ENCODE assay signal across 13 cellular contexts in the genomic region with DNA sequence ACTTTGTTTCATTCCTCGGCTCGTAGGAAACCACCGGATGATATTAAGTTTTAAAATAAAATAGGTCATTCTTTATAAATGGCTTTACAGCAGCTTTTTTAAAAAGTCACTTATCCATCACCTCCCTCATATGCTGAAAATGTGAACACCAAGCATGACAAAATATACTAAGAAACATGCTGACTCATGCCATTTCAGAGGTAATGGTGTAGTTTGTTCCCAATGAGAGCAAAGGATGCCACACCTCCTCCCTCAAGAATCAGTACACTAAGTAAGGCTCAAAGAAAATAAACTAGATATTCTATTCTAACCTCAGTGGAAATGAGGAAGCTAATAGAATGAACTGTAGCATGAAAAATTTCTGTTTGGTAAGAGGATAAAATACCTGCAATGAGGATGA. TPM values are rescaled to one million over a fixed set of nuclear protein-coding genes. Genes with fewer than 3 reads are reported as not detected.
"Had no signal": no experiment of that assay in that cellular context is flagged by ENCODE, and none has a peak within 500 bp of the region (broad histone marks: within the 10 kb centered on the region; RNA-seq: fewer than 3 reads in every experiment).

No MANE protein-coding gene starts in this region.

- H3K4me1 ChIP-seq: colonic mucosa had no signal

- ATAC-seq: activated CD8-positive, alpha-beta T cell treated with anti-CD3 and anti-CD28 coated beads, Interleukin-2, amount 10 ng/mL, durations not matched to agents 7 days and 5 days; left lobe of liver; natural killer cell treated with Interleukin-12 subunit alpha and Interleukin-12 subunit beta and Interleukin-15 and Interleukin-18, amount 100 ng/mL, for 72 hours had no signal

- H3K27me3 ChIP-seq: cardiac muscle cell, colonic mucosa, stomach had no signal

- DNase-seq: activated CD4-positive, alpha-beta T cell treated with anti-CD3 and anti-CD28 coated beads for 48 hours; activated CD8-positive, alpha-beta memory T cell treated with anti-CD3 and anti-CD28 coated beads, Interleukin-2, amount 50 U/mL, for 48 hours; activated CD8-positive, alpha-beta T cell treated with anti-CD3 and anti-CD28 coated beads, Interleukin-2, amount 10 ng/mL, durations not matched to agents 7 days and 5 days; activated naive CD8-positive, alpha-beta T cell treated with anti-CD3 and anti-CD28 coated beads, Interleukin-2, amount 10 ng/mL, durations not matched to agents 7 days and 5 days; aorta; colonic mucosa; stimulated activated CD4-positive, alpha-beta T cell treated with anti-CD3 and anti-CD28 coated beads, Interleukin-4, amount 100 ng/mL, for 4 hours; stomach had no signal

- H3K4me3 ChIP-seq: cardiac muscle cell, colonic mucosa, mucosa of descending colon, stomach, thoracic aorta had no signal

- H3K27ac ChIP-seq: cardiac muscle cell, colonic mucosa, thoracic aorta had no signal

- H3K9me3 ChIP-seq: colonic mucosa, mucosa of descending colon, stomach, thoracic aorta had no signal

- H3K36me3 ChIP-seq: cardiac muscle cell, colonic mucosa, stomach, thoracic aorta had no signal

RNA-seq across cellular contexts. Expression of a gene that starts 5.5 kb away (rescaled TPM):
- total RNA-seq: activated CD8-positive, alpha-beta T cell treated with anti-CD3 and anti-CD28 coated beads, Interleukin-2, amount 10 ng/mL, durations not matched to agents 7 days and 5 days; activated naive CD8-positive, alpha-beta T cell treated with anti-CD3 and anti-CD28 coated beads, Interleukin-2, amount 10 ng/mL, durations not matched to agents 7 days and 5 days; natural killer cell treated with Interleukin-12 subunit alpha and Interleukin-12 subunit beta and Interleukin-15 and Interleukin-18, amount 100 ng/mL, for 72 hours had no signal
